ENCODE assay signal across 21 cellular contexts in genomic region chr6:33017024-33017423, GRCh38. TPM values are rescaled to one million over a fixed set of nuclear protein-coding genes. Genes with fewer than 3 reads are reported as not detected.
DNase-seq lines count a peak whose midpoint lies in the region; ATAC-seq and TF ChIP-seq lines count a peak whose summit lies in the region.
"Had no signal": no experiment of that assay in that cellular context is flagged by ENCODE, and none has a peak within 500 bp of the region (broad histone marks: within the 10 kb centered on the region; RNA-seq: fewer than 3 reads in every experiment).

No MANE protein-coding gene starts in this region.

- ATAC-seq in right cardiac atrium (no peak), GM19351 (IDR thresholded peaks at IDR 0.05; ENCODE audit: unreplicated experiment) (no peak), left lung (no peak)

- WGBS in right cardiac atrium: 64% methylated on average over 5 of the region's 5 CpGs
- 54 to 79% (median 72%) methylated on average over 5 of the region's 5 CpGs for WGBS in spleen, 5 donors

- no peaks in the 10 kb centered on the region for H3K9me3 Mint-ChIP-seq in dendritic cell treated with granulocyte-macrophage colony-stimulating factor and Interleukin-4, amounts not matched to agents 40 ng/mL and 50 ng/mL, for 4 days
- H3K9me3 Mint-ChIP-seq: CD8-positive, alpha-beta memory T cell; H9 had no signal

- H3K27ac Mint-ChIP-seq in dendritic cell treated with granulocyte-macrophage colony-stimulating factor and Interleukin-4, amounts not matched to agents 40 ng/mL and 50 ng/mL, for 4 days: peak overlapping the region; percentile 99
- H3K27ac Mint-ChIP-seq: CD8-positive, alpha-beta memory T cell; H9 had no signal

- H3K36me3 ChIP-seq in left ventricle myocardium inferior (no peaks in the 10 kb centered on the region), spleen (no peaks in the 10 kb centered on the region), left lung (no peaks in the 10 kb centered on the region)
- H3K36me3 ChIP-seq: MG63 had no signal

- intact Hi-C loops in left ventricle myocardium inferior (cut with micrococcal nuclease): loop anchor here (5.0 kb wide), 1 partner anchor 65 kb away; no protein-coding TSS in a partner anchor
- intact Hi-C loops in right cardiac atrium (cut with DNase I): loop anchor here (5.0 to 10.0 kb wide), 6 partner anchors 65 to 230 kb away; no protein-coding TSS in a partner anchor
- intact Hi-C loops in dendritic cell treated with granulocyte-macrophage colony-stimulating factor and Interleukin-4, amounts not matched to agents 40 ng/mL and 50 ng/mL, for 4 days (cut with micrococcal nuclease): no loop called here
- intact Hi-C loops in spleen (cut with DNase I; ENCODE audit: low total_unique reads): loop anchor here (5.0 to 10.0 kb wide), 2 partner anchors 55 to 128 kb away; partner anchors contain the start of gene HLA-DPA1
- intact Hi-C loops in left lung (cut with DNase I): loop anchor here in 1 of 2 donors (5.0 kb wide), 2 partner anchors 60 to 75 kb away; partner anchors contain the start of gene HLA-DPB1

- TF ChIP-seq POLR2A in spleen (IDR thresholded peaks at IDR 0.05): no peak

- H3K27ac ChIP-seq in left ventricle myocardium inferior (replicated peaks) (peak overlapping the region; percentile 93), right cardiac atrium (ENCODE audit: low read length) (no peak overlapping the region), spleen (peak overlapping the region in 6 of 8 donors; percentile 87 to 95 (median 90)), left lung (peak overlapping the region in 1 of 2 donors; percentile 88), RWPE1 (no peak overlapping the region)

- peaks cover 76% of the 10 kb centered on the region for H3K4me1 Mint-ChIP-seq in dendritic cell treated with granulocyte-macrophage colony-stimulating factor and Interleukin-4, amounts not matched to agents 40 ng/mL and 50 ng/mL, for 4 days (ENCODE audit: low read depth)

- peak overlapping the region; percentile 88 for H3K4me3 Mint-ChIP-seq in dendritic cell treated with granulocyte-macrophage colony-stimulating factor and Interleukin-4, amounts not matched to agents 40 ng/mL and 50 ng/mL, for 4 days
- H3K4me3 Mint-ChIP-seq: H9 had no signal

- H3K4me1 ChIP-seq in left ventricle myocardium inferior (peaks cover 49% of the 10 kb centered on the region), right cardiac atrium (ENCODE audit: control insufficient read depth, insufficient read depth, low read length) (peaks cover 8% of the 10 kb centered on the region), spleen (peaks cover 32 to 59% (median 52%) of the 10 kb centered on the region in 6 donors), left lung (peaks cover 19 to 44% of the 10 kb centered on the region in 2 donors)

- no peak overlapping the region for H3K4me3 ChIP-seq in left ventricle myocardium inferior
- no peak overlapping the region for H3K4me3 ChIP-seq in right cardiac atrium (ENCODE audit: low read length)
- H3K4me3 ChIP-seq in spleen: no peak overlapping the region
- H3K4me3 ChIP-seq in left lung: peak overlapping the region in 1 of 2 donors; percentile 11
- H3K4me3 ChIP-seq: MG63 had no signal

- H3K36me3 Mint-ChIP-seq in dendritic cell treated with granulocyte-macrophage colony-stimulating factor and Interleukin-4, amounts not matched to agents 40 ng/mL and 50 ng/mL, for 4 days (ENCODE audit: low read depth): peaks cover 40% of the 10 kb centered on the region

- DNase-seq in left ventricle myocardium inferior (no peak), right cardiac atrium (no peak), spleen (no peak), hippocampal formation (lab: John Stamatoyannopoulos, UW) (no peak), left lung (no peak), RWPE1 (ENCODE audit: low spot score) (no peak)
- DNase-seq: CD8-positive, alpha-beta memory T cell; H9; IMR-90; Kasumi-1; MG63; NCI-H1048; NCI-H1436; NCI-H1930; NCI-H226; NCI-H524; OCI-M1; SHP77 treated with DMSO at 0.1 percent for 48 hours had no signal

- TF ChIP-seq CTCF in left ventricle myocardium inferior (IDR thresholded peaks at IDR 0.05; ENCODE audit: borderline replicate concordance): no peak
- no peak for TF ChIP-seq CTCF in spleen (IDR thresholded peaks at IDR 0.05 in 8 of 11, conservative IDR thresholded peaks at IDR 0.05 in 3 of 11)
- no peak for TF ChIP-seq CTCF in left lung (IDR thresholded peaks at IDR 0.05)
- TF ChIP-seq CTCF in RWPE1 (conservative IDR thresholded peaks at IDR 0.05; ENCODE audit: low read depth): no peak

- peaks cover 19% of the 10 kb centered on the region for H3K27me3 ChIP-seq in left ventricle myocardium inferior (ENCODE audit: low read depth)
- H3K27me3 ChIP-seq in right cardiac atrium (ENCODE audit: control insufficient read depth, insufficient read depth): no peaks in the 10 kb centered on the region
- H3K27me3 ChIP-seq in spleen (replicated peaks in 1 of 7): no peaks in the 10 kb centered on the region
- no peaks in the 10 kb centered on the region for H3K27me3 ChIP-seq in left lung

- POLR2A ChIA-PET in RWPE1 (lab: Yijun Ruan, JAX; ENCODE audit: low non-redundant PET): no interaction called here

- H3K9me3 ChIP-seq in left ventricle myocardium inferior (replicated peaks): no peaks in the 10 kb centered on the region
- H3K9me3 ChIP-seq in right cardiac atrium (ENCODE audit: control insufficient read depth, low read length): no peaks in the 10 kb centered on the region
- H3K9me3 ChIP-seq in spleen: no peaks in the 10 kb centered on the region
- no peaks in the 10 kb centered on the region for H3K9me3 ChIP-seq in left lung
- H3K9me3 ChIP-seq: MG63 had no signal

- no peaks in the 10 kb centered on the region for H3K27me3 Mint-ChIP-seq in dendritic cell treated with granulocyte-macrophage colony-stimulating factor and Interleukin-4, amounts not matched to agents 40 ng/mL and 50 ng/mL, for 4 days

- CTCF ChIA-PET in RWPE1 (lab: Yijun Ruan, JAX): no interaction called here

RNA-seq across cellular contexts. Expression of gene HLA-DOA, which starts 7.6 kb away (rescaled TPM):
- total RNA-seq in left ventricle myocardium inferior (1.8 TPM), right cardiac atrium (1 to 10 TPM; 1.3 to 2.3 (median 1.8) TPM), spleen (10 to 100 TPM; 30.8 to 89.5 (median 68.6) TPM), left lung (10 to 100 TPM; 15.3 to 20.6 TPM)
- polyA plus RNA-seq in right cardiac atrium (1.2 TPM), spleen (10 to 100 TPM; 36.9 to 48.7 (median 40.0) TPM)
- total RNA-seq: IMR-90 had no signal
- polyA plus RNA-seq: BJ, IMR-90 had no signal

RNA-seq across cellular contexts. Expression of gene BRD2, which starts 48.6 kb away (rescaled TPM):
- 63.4 TPM for total RNA-seq in left ventricle myocardium inferior
- total RNA-seq in right cardiac atrium: 100 to 1,000 TPM in 1 of 4 donors, 10 to 100 TPM in 3; 82.6 to 100 (median 86.9) TPM
- polyA plus RNA-seq in right cardiac atrium: 73.1 TPM
- 100 to 1,000 TPM; 169 to 277 (median 234) TPM for total RNA-seq in spleen
- polyA plus RNA-seq in spleen: 100 to 1,000 TPM in 2 of 3 donors, 10 to 100 TPM in 1; 80.5 to 127 (median 103) TPM
- total RNA-seq in left lung: 100 to 1,000 TPM; 125 to 174 TPM

RNA-seq across cellular contexts. Expression of gene HLA-DPA1, which starts 56.4 kb away (rescaled TPM):
- total RNA-seq in left ventricle myocardium inferior (28.8 TPM), right cardiac atrium (10 to 100 TPM; 49.5 to 58.6 (median 54.1) TPM), spleen (100 to 1,000 TPM; 253 to 621 (median 517) TPM), left lung (100 to 1,000 TPM; 354 to 476 TPM)
- polyA plus RNA-seq in right cardiac atrium (31.1 TPM), spleen (100 to 1,000 TPM; 346 to 466 (median 352) TPM)
- total RNA-seq: IMR-90 had no signal
- polyA plus RNA-seq: IMR-90 had no signal

RNA-seq across cellular contexts. Expression of gene HLA-DPB1, which starts 58.8 kb away (rescaled TPM):
- 34.1 TPM for total RNA-seq in left ventricle myocardium inferior
- total RNA-seq in right cardiac atrium: 10 to 100 TPM; 46.2 to 71.0 (median 57.4) TPM
- 35.9 TPM for polyA plus RNA-seq in right cardiac atrium
- 100 to 1,000 TPM; 209 to 647 (median 414) TPM for total RNA-seq in spleen
- 100 to 1,000 TPM; 543 to 817 (median 574) TPM for polyA plus RNA-seq in spleen
- total RNA-seq in left lung: 100 to 1,000 TPM; 206 to 326 TPM

Comparison
In these comparisons a context has a peak if more than half of its experiments do, and no peak if none do; other contexts are left out.
1. H3K27ac ChIP-seq: peak in left ventricle myocardium inferior (single experiment) and spleen (6 of 8); none in right cardiac atrium (single experiment) and RWPE1 (single experiment).